Comparison of ENCODE assay signal across 12 cellular contexts in genomic region chr5:96219580-96220281, GRCh38.
A peak's percentile ranks its signal among the peaks of the same experiment; 100 is the strongest.
DNase-seq lines count a peak whose midpoint lies in the region; ATAC-seq and TF ChIP-seq lines count a peak whose summit lies in the region.
"Had no signal": no experiment of that assay in that cellular context is flagged by ENCODE, and none has a peak within 500 bp of the region (broad histone marks: within the 10 kb centered on the region; RNA-seq: fewer than 3 reads in every experiment).

No MANE protein-coding gene starts in this region.

- H3K36me3 ChIP-seq in OCI-LY3 (replicated peaks; ENCODE audit: low read depth, low read length) = no peaks in the 10 kb centered on the region

- H3K79me2 ChIP-seq in OCI-LY3 (ENCODE audit: low read length) = no peaks in the 10 kb centered on the region

- WGBS in right cardiac atrium = 79% methylated on average over 4 of the region's 4 CpGs

- H3K9me3 ChIP-seq in OCI-LY3 (ENCODE audit: insufficient read depth, low read length) = no peaks in the 10 kb centered on the region
- H3K9me3 ChIP-seq in right cardiac atrium (ENCODE audit: control insufficient read depth, low read length) = no peaks in the 10 kb centered on the region

- H3K27me3 ChIP-seq in OCI-LY3 (ENCODE audit: low read depth, low read length) (no peaks in the 10 kb centered on the region), right cardiac atrium (ENCODE audit: control insufficient read depth, insufficient read depth) (no peaks in the 10 kb centered on the region)

- no peak overlapping the region for H3K4me3 ChIP-seq in OCI-LY3 (ENCODE audit: low read length)
- no peak overlapping the region for H3K4me3 ChIP-seq in choroid plexus epithelial cell (ENCODE audit: low read depth, low read length)
- H3K4me3 ChIP-seq in right cardiac atrium (ENCODE audit: low read length) = no peak overlapping the region
- H3K4me3 ChIP-seq: skin epidermis had no signal

- no peaks in the 10 kb centered on the region for H4K20me1 ChIP-seq in OCI-LY3 (ENCODE audit: insufficient read depth, low read length)

- peak; percentile 32 for DNase-seq in DMS 273 (lab: John Stamatoyannopoulos, UW; ENCODE audit: unreplicated experiment)
- no peak for DNase-seq in DMS 273 treated with DMSO at 0.1 percent for 48 hours (lab: John Stamatoyannopoulos, UW)
- DNase-seq in choroid plexus epithelial cell (ENCODE audit: low read depth) = peak; percentile 57
- peak; percentile 63 for DNase-seq in non-pigmented ciliary epithelial cell (ENCODE audit: low read depth)
- no peak for DNase-seq in right cardiac atrium
- DNase-seq in NCI-H2029 (lab: John Stamatoyannopoulos, UW) = no peak
- DNase-seq in sciatic nerve (ENCODE audit: low spot score) = no peak
- DNase-seq: activated effector memory CD4-positive, alpha-beta T cell treated with anti-CD3 and anti-CD28 coated beads, Interleukin-2, amount 50 U/mL, for 16 hours; NCI-H510A treated with DMSO at 0.1 percent for 48 hours had no signal

- no peak for TF ChIP-seq CTCF in OCI-LY3 (IDR thresholded peaks at IDR 0.05; ENCODE audit: low read depth, low read length)
- TF ChIP-seq CTCF in choroid plexus epithelial cell (conservative IDR thresholded peaks at IDR 0.05; ENCODE audit: low read depth, low read length) = no peak

- intact Hi-C loops in right cardiac atrium (cut with DNase I) (no loop called here), sciatic nerve (cut with DNase I) (no loop called here)

- H3K9ac ChIP-seq in OCI-LY3 (ENCODE audit: low read length) = no peak overlapping the region

- H3K4me1 ChIP-seq in OCI-LY3 (ENCODE audit: low read length) (peaks cover 38% of the 10 kb centered on the region), right cardiac atrium (ENCODE audit: control insufficient read depth, insufficient read depth, low read length) (no peaks in the 10 kb centered on the region)

- no peak overlapping the region for H2AFZ ChIP-seq in OCI-LY3 (ENCODE audit: low read depth, low read length)

- peak overlapping the region; percentile 67 for H3K27ac ChIP-seq in OCI-LY3 (ENCODE audit: low read length)
- H3K27ac ChIP-seq in right cardiac atrium (ENCODE audit: low read length) = no peak overlapping the region
- H3K27ac ChIP-seq: 22Rv1 had no signal

- ATAC-seq in right cardiac atrium (no peak), sciatic nerve (no peak)

- H3K4me2 ChIP-seq in OCI-LY3 (ENCODE audit: low read length) = peak overlapping the region; percentile 35

Comparison
In these comparisons a context has a peak if more than half of its experiments do, and no peak if none do; other contexts are left out.
1. DNase-seq: peak in DMS 273 (single experiment), choroid plexus epithelial cell (single experiment) and non-pigmented ciliary epithelial cell (single experiment); none in DMS 273 treated with DMSO at 0.1 percent for 48 hours (single experiment), right cardiac atrium (0 of 3), NCI-H2029 (single experiment) and sciatic nerve (single experiment).